8 cellular contexts compared by ENCODE assay signal in the genomic region with DNA sequence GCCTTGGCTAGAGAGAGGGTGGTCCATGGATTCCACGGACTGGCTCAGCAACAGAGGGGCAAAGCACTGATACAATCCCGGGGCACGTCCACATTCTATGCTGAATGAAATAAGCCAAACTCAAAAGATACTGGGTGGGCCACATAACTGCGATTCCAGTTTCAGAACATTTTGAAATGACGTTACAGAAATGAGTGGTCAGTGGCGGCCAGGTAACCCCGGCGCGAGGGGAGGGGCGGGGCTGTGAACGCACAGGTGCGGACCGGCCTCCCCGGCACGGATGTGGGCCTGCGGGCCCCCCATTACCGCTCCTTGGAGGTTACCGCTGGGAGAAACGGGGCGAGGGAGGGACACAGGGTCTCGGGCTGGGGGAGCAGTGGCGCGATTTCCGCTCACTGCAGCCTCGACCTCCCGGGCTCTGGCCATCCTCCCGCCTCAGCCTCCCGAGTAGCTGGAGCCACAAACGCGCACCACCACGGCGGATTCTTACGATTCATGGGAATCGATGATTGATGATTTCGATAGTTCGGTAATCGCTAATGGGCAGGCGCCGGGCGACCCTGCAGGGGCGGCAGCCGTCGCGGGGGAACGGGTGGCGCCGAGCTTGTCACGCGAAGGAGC. TPM values are rescaled to one million over a fixed set of nuclear protein-coding genes. Genes with fewer than 3 reads are reported as not detected.
A peak's percentile ranks its signal among the peaks of the same experiment; 100 is the strongest.
DNase-seq lines count a peak whose midpoint lies in the region; ATAC-seq and TF ChIP-seq lines count a peak whose summit lies in the region.

No MANE protein-coding gene starts in this region.

- peaks cover 9% of the 10 kb centered on the region for H3K4me1 ChIP-seq in mucosa of descending colon (ENCODE audit: low read depth)

- ATAC-seq in HG03575 (IDR thresholded peaks at IDR 0.05; ENCODE audit: extremely low read depth, insufficient number of reproducible peaks, low FRiP score, unreplicated experiment), result peak; percentile 12
- ATAC-seq in mucosa of descending colon, result peak; percentile 6
- ATAC-seq in HG03095 (IDR thresholded peaks at IDR 0.05; ENCODE audit: unreplicated experiment), result no peak
- no peak for ATAC-seq in GM19467 (IDR thresholded peaks at IDR 0.05; ENCODE audit: unreplicated experiment)

- peaks cover 10% of the 10 kb centered on the region for H3K36me3 ChIP-seq in brain microvascular endothelial cell (replicated peaks)
- H3K36me3 ChIP-seq in mucosa of descending colon (ENCODE audit: low read depth), result no peaks in the 10 kb centered on the region

- H3K4me3 ChIP-seq in brain microvascular endothelial cell (ENCODE audit: low read depth, low read length) (peak overlapping the region; percentile 99), mucosa of descending colon (peak overlapping the region; percentile 83)

- no peaks in the 10 kb centered on the region for H3K27me3 ChIP-seq in brain microvascular endothelial cell (replicated peaks)

- H3K9me3 ChIP-seq in mucosa of descending colon, result no peaks in the 10 kb centered on the region

- in situ Hi-C loops in GM13977 (cut with MboI; ENCODE audit: low pct_unique_long_range_greater_than_20kb, low sequenced_read_pairs, unreplicated experiment), result no loop called here
- in situ Hi-C loops in brain microvascular endothelial cell (cut with HindIII; ENCODE audit: low pct_ligation_motif_present, low sequenced_read_pairs), result no loop called here

- H3K27ac ChIP-seq in brain microvascular endothelial cell, result peak overlapping the region; percentile 80

- no peak for TF ChIP-seq CTCF in GM13977 (IDR thresholded peaks at IDR 0.05; ENCODE audit: extremely low read depth, insufficient read depth, missing control alignments)
- no peak for TF ChIP-seq CTCF in brain microvascular endothelial cell (IDR thresholded peaks at IDR 0.05; ENCODE audit: low read depth, low read length, missing control alignments)
- TF ChIP-seq CTCF in mucosa of descending colon (IDR thresholded peaks at IDR 0.05), result no peak

- DNase-seq in GM13977 (ENCODE audit: low spot score), result peak; percentile 49
- DNase-seq in brain microvascular endothelial cell, result no peak
- peak; percentile 52 to 65 (median 55) for DNase-seq in mucosa of descending colon
- no peak for DNase-seq in activated effector memory CD4-positive, alpha-beta T cell treated with Interleukin-2 at 50 U/mL for 16 hours
- DNase-seq in hepatic stellate cell (ENCODE audit: low spot score), result no peak

- intact Hi-C loops in mucosa of descending colon (cut with DNase I, micrococcal nuclease), result no loop called here

RNA-seq across cellular contexts. Expression of a gene that starts 0.6 kb away (rescaled TPM):
- total RNA-seq in mucosa of descending colon, result 10 to 100 TPM; 42.7 to 89.5 (median 72.5) TPM

RNA-seq across cellular contexts. Expression of a gene that starts 11.5 kb away (rescaled TPM):
- 100 to 1,000 TPM; 150 to 316 (median 184) TPM for total RNA-seq in mucosa of descending colon

RNA-seq across cellular contexts. Expression of a gene that starts 24.0 kb away (rescaled TPM):
- total RNA-seq in mucosa of descending colon, result not detected

RNA-seq across cellular contexts. Expression of a gene that starts 24.0 kb away (rescaled TPM):
- under 1 TPM; 0.28 to 0.82 (median 0.55) TPM for total RNA-seq in mucosa of descending colon

RNA-seq across cellular contexts. Expression of a gene that starts 43.9 kb away (rescaled TPM):
- total RNA-seq in mucosa of descending colon, result 10 to 100 TPM in 2 of 3 donors, 1 to 10 TPM in 1; 9.5 to 22.8 (median 15.1) TPM

Comparison
In these comparisons a context has a peak if more than half of its experiments do, and no peak if none do; other contexts are left out.
1. DNase-seq: peak in GM13977 (single experiment) and mucosa of descending colon (3 of 3); none in brain microvascular endothelial cell (single experiment), activated effector memory CD4-positive, alpha-beta T cell treated with Interleukin-2 at 50 U/mL for 16 hours (single experiment) and hepatic stellate cell (single experiment).
2. ATAC-seq: peak in HG03575 (single experiment) and mucosa of descending colon (single experiment); none in HG03095 (single experiment) and GM19467 (single experiment).